8 cellular contexts compared by ENCODE assay signal in the genomic region with DNA sequence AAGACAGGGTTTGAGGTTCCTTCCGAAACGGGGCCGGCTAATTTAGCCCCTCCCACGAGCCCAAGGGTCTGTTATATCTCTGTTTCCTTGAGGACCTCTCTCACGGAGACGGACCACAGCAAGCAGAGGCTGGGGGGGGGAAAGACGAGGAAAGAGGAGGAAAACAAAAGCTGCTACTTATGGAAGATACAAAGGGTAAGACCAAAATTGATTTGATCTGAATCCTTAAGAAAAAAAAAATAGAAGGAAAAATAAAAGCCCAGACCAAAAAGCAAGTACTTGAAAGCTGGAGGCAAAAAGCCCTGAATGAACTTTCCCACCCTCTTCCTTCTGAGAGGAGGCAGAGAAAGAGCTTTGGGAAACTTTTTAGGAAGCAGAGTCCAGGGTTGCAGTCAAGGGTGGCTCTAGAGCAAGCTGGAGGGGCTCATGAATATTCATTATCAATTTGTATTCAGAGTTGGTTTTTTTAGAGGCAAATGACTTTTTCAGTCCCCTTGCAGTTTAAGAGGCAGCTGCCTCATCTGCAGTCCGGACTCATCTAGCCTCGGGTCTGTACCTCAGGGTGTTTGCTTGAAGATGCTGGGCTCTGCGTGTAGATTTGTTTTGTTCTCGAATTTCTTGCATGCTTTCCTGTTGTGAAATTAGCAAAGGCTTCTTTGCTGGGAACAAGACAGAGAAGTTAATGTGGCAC. TPM values are rescaled to one million over a fixed set of nuclear protein-coding genes. Genes with fewer than 3 reads are reported as not detected.
DNase-seq lines count a peak whose midpoint lies in the region; ATAC-seq and TF ChIP-seq lines count a peak whose summit lies in the region.

A gene with protein sequence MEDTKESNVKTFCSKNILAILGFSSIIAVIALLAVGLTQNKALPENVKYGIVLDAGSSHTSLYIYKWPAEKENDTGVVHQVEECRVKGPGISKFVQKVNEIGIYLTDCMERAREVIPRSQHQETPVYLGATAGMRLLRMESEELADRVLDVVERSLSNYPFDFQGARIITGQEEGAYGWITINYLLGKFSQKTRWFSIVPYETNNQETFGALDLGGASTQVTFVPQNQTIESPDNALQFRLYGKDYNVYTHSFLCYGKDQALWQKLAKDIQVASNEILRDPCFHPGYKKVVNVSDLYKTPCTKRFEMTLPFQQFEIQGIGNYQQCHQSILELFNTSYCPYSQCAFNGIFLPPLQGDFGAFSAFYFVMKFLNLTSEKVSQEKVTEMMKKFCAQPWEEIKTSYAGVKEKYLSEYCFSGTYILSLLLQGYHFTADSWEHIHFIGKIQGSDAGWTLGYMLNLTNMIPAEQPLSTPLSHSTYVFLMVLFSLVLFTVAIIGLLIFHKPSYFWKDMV (plus strand): TSS at position 103 of the 691 bp plus-strand sequence. CDS start 77 bp downstream, at position 180.

- in situ Hi-C loops in endometrial microvascular endothelial cells (cut with HindIII; ENCODE audit: inconsistent ontology term, low pct_unique_long_range_greater_than_20kb, low sequenced_read_pairs): no loop called here

- no peak within 1 kb of the TSS for H3K4me2 ChIP-seq in MM.1S (ENCODE audit: low read depth, low read length)

- no peaks in the 10 kb centered on the region for H3K79me2 ChIP-seq in MM.1S (ENCODE audit: low read length)

- ATAC-seq in GM18909 (IDR thresholded peaks at IDR 0.05; ENCODE audit: poor library complexity, unreplicated experiment): peak; percentile 23
- no peak for ATAC-seq in HG03571 (IDR thresholded peaks at IDR 0.05; ENCODE audit: unreplicated experiment)

- H3K4me1 ChIP-seq in muscle layer of colon (ENCODE audit: insufficient read depth, low read length): peaks cover 26% of the 10 kb centered on the region
- H3K4me1 ChIP-seq in MM.1S (ENCODE audit: low read length): peaks cover 12% of the 10 kb centered on the region

- H3K27me3 ChIP-seq in muscle layer of colon (ENCODE audit: control insufficient read depth in 1 of 2, insufficient read depth in 2 of 2, low read length in 2 of 2) (no peaks in the 10 kb centered on the region), MM.1S (replicated peaks; ENCODE audit: insufficient read depth, low read length) (no peaks in the 10 kb centered on the region)

- DNase-seq in NOMO-1 treated with DMSO at 0.1 percent for 48 hours (lab: John Stamatoyannopoulos, UW; ENCODE audit: unreplicated experiment) (peak; percentile 79), MM.1S (no peak), NCI-H2196 (lab: John Stamatoyannopoulos, UW; ENCODE audit: unreplicated experiment) (no peak)
- DNase-seq in central memory CD4-positive, alpha-beta T cell: no peak

- H3K9me2 ChIP-seq in MM.1S (replicated peaks; ENCODE audit: insufficient read depth, low read length): no peaks in the 10 kb centered on the region

- H3K9ac ChIP-seq in muscle layer of colon (ENCODE audit: low read length) (peak within 1 kb of the TSS; percentile 15), MM.1S (ENCODE audit: low read length) (no peak within 1 kb of the TSS)

- H2AFZ ChIP-seq in MM.1S (ENCODE audit: low read length): no peak within 1 kb of the TSS; the same call in 1 of the 2 replicates

- H4K20me1 ChIP-seq in MM.1S (ENCODE audit: insufficient read depth, low read length): no peaks in the 10 kb centered on the region

- no peak for TF ChIP-seq CTCF in MM.1S (IDR thresholded peaks at IDR 0.05; ENCODE audit: low read length)

- peak within 1 kb of the TSS; percentile 54 to 58 for H3K4me3 ChIP-seq in muscle layer of colon (ENCODE audit: low read depth in 1 of 2, low read length in 2 of 2)
- no peak within 1 kb of the TSS for H3K4me3 ChIP-seq in MM.1S (ENCODE audit: low read length)

- H3K27ac ChIP-seq in muscle layer of colon (ENCODE audit: low read depth, low read length) (peak within 1 kb of the TSS; percentile 81), MM.1S (ENCODE audit: low read length) (no peak within 1 kb of the TSS)

- H3K9me3 ChIP-seq in muscle layer of colon (ENCODE audit: low read length): no peaks in the 10 kb centered on the region
- no peaks in the 10 kb centered on the region for H3K9me3 ChIP-seq in MM.1S (replicated peaks; ENCODE audit: insufficient read depth, low read length)

- H3F3A ChIP-seq in MM.1S (ENCODE audit: insufficient read depth, low read length): peaks cover 6% of the 10 kb centered on the region; the same call in 1 of the 2 replicates

- H3K36me3 ChIP-seq in muscle layer of colon (ENCODE audit: insufficient read depth, low read length): no peaks in the 10 kb centered on the region
- no peaks in the 10 kb centered on the region for H3K36me3 ChIP-seq in MM.1S (replicated peaks; ENCODE audit: insufficient read depth, low read length)

RNA-seq across cellular contexts. Expression of the gene that starts here (rescaled TPM):
- total RNA-seq in endometrial microvascular endothelial cells (ENCODE audit: inconsistent ontology term): 10.7 TPM
